In the genomic region with DNA sequence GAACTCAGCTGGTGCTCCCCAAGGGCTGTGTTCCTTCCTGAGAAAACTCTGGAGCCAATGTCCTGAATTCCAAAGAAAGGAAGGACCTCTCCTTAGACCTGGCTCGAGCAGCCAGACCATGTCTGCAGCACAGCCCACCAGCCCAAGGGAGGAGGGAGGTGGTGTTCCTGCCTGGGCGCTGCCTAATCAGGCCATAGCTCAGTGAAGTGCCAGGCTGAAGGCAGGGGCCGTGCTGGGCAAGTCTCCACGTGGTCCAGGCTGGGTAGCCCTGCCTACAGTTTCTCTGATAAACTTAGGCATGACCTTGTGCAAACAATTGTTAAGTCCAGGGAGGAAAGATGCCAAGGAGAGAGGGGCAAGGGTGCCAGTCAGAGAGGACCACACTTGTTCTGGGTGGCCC, we compare ENCODE assay signal across 10 cellular contexts.
DNase-seq lines count a peak whose midpoint lies in the region; ATAC-seq and TF ChIP-seq lines count a peak whose summit lies in the region.
"Had no signal": no experiment of that assay in that cellular context is flagged by ENCODE, and none has a peak within 500 bp of the region (broad histone marks: within the 10 kb centered on the region; RNA-seq: fewer than 3 reads in every experiment).

No MANE protein-coding gene starts in this region.

- no peaks in the 10 kb centered on the region for H3K9me3 ChIP-seq in BLaER1 treated with 17β-estradiol and CSF1 and Interleukin-3, amounts not matched to agents 10 nM and 100 nM (replicated peaks in 1 of 11)
- H3K9me3 ChIP-seq in T-helper 17 cell (ENCODE audit: control insufficient read depth, low read length, poor library complexity, severe bottlenecking): no peaks in the 10 kb centered on the region

- H3K27me3 Mint-ChIP-seq in T-helper 17 cell (no peaks in the 10 kb centered on the region), osteocyte (ENCODE audit: unreplicated experiment) (no peaks in the 10 kb centered on the region)
- H3K27me3 Mint-ChIP-seq: stimulated activated naive B cell treated with anti-CD40 and anti-IgM and Interleukin-4, amounts not matched to agents 10 μg/mL and 1 μg/mL and 100 μg/mL, for 72 hours had no signal

- peaks cover 85 to 100% (median 99%) of the 10 kb centered on the region in 11 experiments; a peak in 21 of 22 replicates for H4K20me1 ChIP-seq in BLaER1 treated with 17β-estradiol and CSF1 and Interleukin-3, amounts not matched to agents 10 nM and 100 nM

- ATAC-seq in T-helper 17 cell: peak; percentile 6
- peak; percentile 24 for ATAC-seq in foreskin keratinocyte

- H3K36me3 ChIP-seq in BLaER1 treated with 17β-estradiol and CSF1 and Interleukin-3, amounts not matched to agents 10 nM and 100 nM: peaks cover 0 to 11% (median 0%) of the 10 kb centered on the region in 11 experiments; a peak in 3 of 22 replicates

- H3K4me3 Mint-ChIP-seq in T-helper 17 cell (peak overlapping the region; percentile 72), osteocyte (ENCODE audit: unreplicated experiment) (no peak overlapping the region)

- H3K36me3 Mint-ChIP-seq in T-helper 17 cell (ENCODE audit: low read depth) (no peaks in the 10 kb centered on the region), osteocyte (ENCODE audit: unreplicated experiment) (no peaks in the 10 kb centered on the region)

- peak overlapping the region in 5 of 11 experiments; percentile 1 to 56 (median 37); a peak in 8 of 22 replicates for H3K9ac ChIP-seq in BLaER1 treated with 17β-estradiol and CSF1 and Interleukin-3, amounts not matched to agents 10 nM and 100 nM

- H3K9me3 Mint-ChIP-seq in osteocyte (ENCODE audit: unreplicated experiment): no peaks in the 10 kb centered on the region
- H3K9me3 Mint-ChIP-seq: stimulated activated naive B cell treated with anti-CD40 and anti-IgM and Interleukin-4, amounts not matched to agents 10 μg/mL and 1 μg/mL and 100 μg/mL, for 72 hours had no signal

- peaks cover 77% of the 10 kb centered on the region for H3K4me1 Mint-ChIP-seq in T-helper 17 cell
- H3K4me1 Mint-ChIP-seq in osteocyte (ENCODE audit: unreplicated experiment): peaks cover 51% of the 10 kb centered on the region

- peaks cover 51 to 100% (median 92%) of the 10 kb centered on the region in 10 experiments for H3K4me1 ChIP-seq in BLaER1 treated with 17β-estradiol and CSF1 and Interleukin-3, amounts not matched to agents 10 nM and 100 nM
- peaks cover 7% of the 10 kb centered on the region for H3K4me1 ChIP-seq in foreskin keratinocyte

- H3K4me3 ChIP-seq in BLaER1 treated with 17β-estradiol and CSF1 and Interleukin-3, amounts not matched to agents 10 nM and 100 nM: no peak overlapping the region

- TF ChIP-seq CTCF in foreskin keratinocyte (conservative IDR thresholded peaks at IDR 0.05) (no peak), osteocyte (IDR thresholded peaks at IDR 0.05) (no peak)

- peak overlapping the region; percentile 65 to 94 (median 85) for H3K4me2 ChIP-seq in BLaER1 treated with 17β-estradiol and CSF1 and Interleukin-3, amounts not matched to agents 10 nM and 100 nM

- peak overlapping the region in 9 of 11 experiments; percentile 8 to 64 (median 42); a peak in 16 of 22 replicates for H3K27ac ChIP-seq in BLaER1 treated with 17β-estradiol and CSF1 and Interleukin-3, amounts not matched to agents 10 nM and 100 nM
- no peak overlapping the region for H3K27ac ChIP-seq in foreskin keratinocyte

- H3K27ac Mint-ChIP-seq in T-helper 17 cell (peak overlapping the region; percentile 95), osteocyte (ENCODE audit: unreplicated experiment) (peak overlapping the region; percentile 56)

- no peaks in the 10 kb centered on the region for H3K27me3 ChIP-seq in BLaER1 treated with 17β-estradiol and CSF1 and Interleukin-3, amounts not matched to agents 10 nM and 100 nM
- H3K27me3 ChIP-seq in foreskin keratinocyte: no peaks in the 10 kb centered on the region

- DNase-seq in T-helper 17 cell (no peak), foreskin keratinocyte (no peak), osteocyte (ENCODE audit: extremely low spot score, unreplicated experiment) (no peak), NOMO-1 treated with DMSO at 0.1 percent for 48 hours (lab: John Stamatoyannopoulos, UW; ENCODE audit: unreplicated experiment) (no peak), SIG-M5 treated with dmso at 0.1 percent for 504 hours (lab: John Stamatoyannopoulos, UW; ENCODE audit: unreplicated experiment) (no peak)
- DNase-seq in stimulated activated CD4-positive, alpha-beta T cell treated with anti-CD3 and anti-CD28 coated beads, Interleukin-12 subunit alpha, Interleukin-12 subunit beta, amount 100 ng/mL, for 4 hours: no peak
- no peak for DNase-seq in stimulated activated CD4-positive, alpha-beta T cell treated with anti-CD3 and anti-CD28 coated beads, Interleukin-2, amount 100 ng/mL, for 24 hours
- DNase-seq: hypothalamus; stimulated activated naive B cell treated with anti-CD40 and anti-IgM and Interleukin-4, amounts not matched to agents 10 μg/mL and 1 μg/mL and 100 μg/mL, for 72 hours had no signal
